ENCODE assay signal across 10 cellular contexts in genomic region chr7:30750574-30751256, GRCh38. TPM values are rescaled to one million over a fixed set of nuclear protein-coding genes. Genes with fewer than 3 reads are reported as not detected.
A peak's percentile ranks its signal among the peaks of the same experiment; 100 is the strongest.
DNase-seq lines count a peak whose midpoint lies in the region; ATAC-seq lines count a peak whose summit lies in the region.
"Had no signal": no experiment of that assay in that cellular context is flagged by ENCODE, and none has a peak within 500 bp of the region (broad histone marks: within the 10 kb centered on the region; RNA-seq: fewer than 3 reads in every experiment).

No MANE protein-coding gene starts in this region.

- no peaks in the 10 kb centered on the region for H3K9me3 ChIP-seq in stomach smooth muscle (ENCODE audit: control insufficient read depth in 2 of 2, low read length in 2 of 2)
- H3K9me3 ChIP-seq: neutrophil had no signal

- H3K27me3 Mint-ChIP-seq in activated T-cell treated with anti-CD3 and anti-CD28 coated beads, Interleukin-2, amount 50 U/mL, for 4 hours (ENCODE audit: low read depth): no peaks in the 10 kb centered on the region
- H3K27me3 Mint-ChIP-seq: activated naive CD8-positive, alpha-beta T cell had no signal

- peak overlapping the region in 1 of 2 donors; percentile 88 for H3K4me3 ChIP-seq in stomach smooth muscle (ENCODE audit: low read length in 2 of 2)

- H3K4me1 ChIP-seq in stomach smooth muscle (ENCODE audit: control insufficient read depth, insufficient read depth, low read length): peaks cover 54% of the 10 kb centered on the region

- peak overlapping the region; percentile 32 for H3K27ac ChIP-seq in caudate nucleus (ENCODE audit: low read depth, low read length)
- H3K27ac ChIP-seq in layer of hippocampus (ENCODE audit: low read depth, low read length): peak overlapping the region; percentile 60
- H3K27ac ChIP-seq in stomach smooth muscle (ENCODE audit: low read length): peak overlapping the region; percentile 92
- H3K27ac ChIP-seq: neutrophil had no signal

- H3K36me3 Mint-ChIP-seq in activated T-cell treated with anti-CD3 and anti-CD28 coated beads, Interleukin-2, amount 50 U/mL, for 4 hours (ENCODE audit: insufficient read depth): no peaks in the 10 kb centered on the region
- H3K36me3 Mint-ChIP-seq: activated naive CD8-positive, alpha-beta T cell had no signal

- no peaks in the 10 kb centered on the region for H3K4me1 Mint-ChIP-seq in activated T-cell treated with anti-CD3 and anti-CD28 coated beads, Interleukin-2, amount 50 U/mL, for 4 hours (ENCODE audit: low read depth)

- H3K9me3 Mint-ChIP-seq in activated T-cell treated with anti-CD3 and anti-CD28 coated beads, Interleukin-2, amount 50 U/mL, for 4 hours: no peaks in the 10 kb centered on the region

- ATAC-seq in activated T-cell treated with anti-CD3 and anti-CD28 coated beads, Interleukin-2, amount 50 U/mL, for 4 hours: no peak

- peak overlapping the region in 1 of 2 donors; percentile 29 for H3K9ac ChIP-seq in stomach smooth muscle (ENCODE audit: low read length in 2 of 2)

- H3K27me3 ChIP-seq in layer of hippocampus (ENCODE audit: control insufficient read depth, insufficient read depth, low read length) (no peaks in the 10 kb centered on the region), stomach smooth muscle (ENCODE audit: control insufficient read depth in 1 of 2, insufficient read depth in 2 of 2, low read length in 2 of 2) (no peaks in the 10 kb centered on the region)
- H3K27me3 ChIP-seq: neutrophil had no signal

- peaks cover 0 to 9% of the 10 kb centered on the region in 2 donors for H3K36me3 ChIP-seq in stomach smooth muscle (ENCODE audit: control insufficient read depth in 2 of 2, insufficient read depth in 2 of 2, low read length in 2 of 2)
- H3K36me3 ChIP-seq: neutrophil had no signal

- DNase-seq in H4 (ENCODE audit: low spot score) (peak; percentile 100), caudate nucleus (lab: John Stamatoyannopoulos, UW) (peak in 20 of 61 donors; percentile 3 to 75 (median 21)), NCI-H146 (lab: John Stamatoyannopoulos, UW) (no peak), ecto neural progenitor cell (ENCODE audit: low spot score) (no peak), Kasumi-1 (lab: John Stamatoyannopoulos, UW) (no peak)
- DNase-seq in activated T-cell treated with anti-CD3 and anti-CD28 coated beads, Interleukin-2, amount 50 U/mL, for 4 hours: no peak

- no peak overlapping the region for H3K4me3 Mint-ChIP-seq in activated T-cell treated with anti-CD3 and anti-CD28 coated beads, Interleukin-2, amount 50 U/mL, for 4 hours
- H3K4me3 Mint-ChIP-seq: activated naive CD8-positive, alpha-beta T cell had no signal

RNA-seq across cellular contexts. Expression of gene INMT, which starts 1.2 kb away (rescaled TPM):
- total RNA-seq in H4 (2014; rRNA removed; shearing (Covaris generic)): 0.66 and 0.68 TPM in 2 replicates
- under 1 TPM; 0.08 to 0.25 (median 0.14) TPM for total RNA-seq in activated T-cell treated with anti-CD3 and anti-CD28 coated beads, Interleukin-2, amount 50 U/mL, for 4 hours

RNA-seq across cellular contexts. Expression of gene MINDY4, which starts 20.5 kb away (rescaled TPM):
- total RNA-seq in H4 (2014; rRNA removed; shearing (Covaris generic)): 6.9 and 7.5 TPM in 2 replicates
- 1 to 10 TPM; 1.6 to 2.1 (median 1.7) TPM for total RNA-seq in activated T-cell treated with anti-CD3 and anti-CD28 coated beads, Interleukin-2, amount 50 U/mL, for 4 hours

Comparison
In these comparisons a context has a peak if more than half of its experiments do, and no peak if none do; other contexts are left out.
1. H3K27ac ChIP-seq: peak in every context shown above with its lines; median percentile 92 in stomach smooth muscle; 60 in layer of hippocampus; 32 in caudate nucleus.